Comparison of ENCODE assay signal across 1 cellular context in genomic region chrX:11724122-11725017, GRCh38.
TF ChIP-seq lines count a peak whose summit lies in the region.

No MANE protein-coding gene starts in this region.

TF ChIP-seq in GM12878, 131 proteins besides CTCF, POLR2A, EP300 and RAD21 (continued from another document):
- TF ChIP-seq KAT2A (conservative IDR thresholded peaks at IDR 0.05; ENCODE audit: control insufficient read depth, low read depth, low read length) (no peak), TCF3 (IDR thresholded peaks at IDR 0.05; ENCODE audit: borderline replicate concordance, insufficient read depth, low read depth, low read length) (no peak), FOXM1 (IDR thresholded peaks at IDR 0.05; ENCODE audit: low read depth, low read length) (0 out of 2 replicates have a peak, but pooled peaks have one; percentile 36)
TF ChIP-seq in GM12878: peak in this region for 4.
